ENCODE assay signal across 8 cellular contexts in the genomic region with DNA sequence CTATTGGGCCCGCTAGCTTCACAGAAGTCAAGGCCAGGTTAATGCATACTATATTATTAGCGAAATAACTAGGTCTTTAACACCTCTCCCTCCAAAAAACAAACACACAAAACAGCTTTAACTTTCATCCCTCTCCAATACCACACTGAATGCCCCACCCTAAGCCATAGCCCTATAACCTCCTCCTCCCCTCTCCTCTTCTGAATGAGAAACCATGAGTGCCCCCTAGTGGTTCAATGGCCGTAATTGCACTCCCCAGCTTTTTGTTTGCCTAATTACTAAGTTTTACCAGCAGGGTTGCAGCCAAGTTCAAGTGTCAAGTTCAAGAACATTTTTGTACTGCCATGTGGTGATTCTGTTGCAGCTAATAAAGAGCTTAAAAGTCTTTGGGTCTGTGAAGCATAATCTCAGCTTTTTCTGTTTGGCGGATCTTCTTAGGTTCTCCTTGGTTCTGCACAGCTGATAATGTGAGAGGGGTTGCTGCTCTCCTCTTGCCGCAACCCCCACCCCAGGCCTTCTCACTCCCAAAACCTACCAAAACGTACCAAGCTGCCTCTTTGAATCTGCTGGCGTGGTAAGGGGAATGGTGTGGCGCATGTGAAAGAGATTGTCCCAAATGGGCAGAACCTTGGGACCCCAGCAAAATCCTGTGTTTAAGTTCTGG. TPM values are rescaled to one million over a fixed set of nuclear protein-coding genes. Genes with fewer than 3 reads are reported as not detected.
DNase-seq lines count a peak whose midpoint lies in the region; ATAC-seq, FAIRE-seq and TF ChIP-seq lines count a peak whose summit lies in the region.

No MANE protein-coding gene starts in this region.

- no peaks in the 10 kb centered on the region for H3K79me1 ChIP-seq in trophoblast cell (ENCODE audit: low read length)

- intact Hi-C loops in upper lobe of right lung (cut with DNase I) = loop anchor here (5.0 kb wide), 1 partner anchor 395 kb away; a partner anchor contains a TSS

- in situ Hi-C loops in SK-MEL-5 (cut with HindIII; ENCODE audit: low pct_unique_long_range_greater_than_20kb, low sequenced_read_pairs) = loop anchor here (10.0 kb wide), 1 partner anchor 387 kb away; no protein-coding TSS in a partner anchor

- no peak for TF ChIP-seq POLR2A in H54 (IDR thresholded peaks at IDR 0.05; ENCODE audit: low read depth, low read length)

- H3K27ac ChIP-seq in trophoblast cell (ENCODE audit: low read depth, low read length) (no peak overlapping the region), upper lobe of right lung (no peak overlapping the region)

- H3K14ac ChIP-seq in trophoblast cell (ENCODE audit: low read length) = no peak overlapping the region

- no peak overlapping the region for H3K18ac ChIP-seq in trophoblast cell (ENCODE audit: low read length)

- no peak overlapping the region for H3K23ac ChIP-seq in trophoblast cell (ENCODE audit: low read length)

- H3K27me3 ChIP-seq in trophoblast cell (ENCODE audit: insufficient read depth, low read length) = no peaks in the 10 kb centered on the region
- H3K27me3 ChIP-seq in upper lobe of right lung = no peaks in the 10 kb centered on the region

- H3K9me3 ChIP-seq in trophoblast cell (ENCODE audit: insufficient read depth, low read depth, low read length) = no peaks in the 10 kb centered on the region
- H3K9me3 ChIP-seq in upper lobe of right lung = no peaks in the 10 kb centered on the region

- no peak overlapping the region for H3K4me3 ChIP-seq in trophoblast cell (ENCODE audit: low read depth, low read length)
- H3K4me3 ChIP-seq in upper lobe of right lung = no peak overlapping the region

- H4K12ac ChIP-seq in trophoblast cell (ENCODE audit: low read depth, low read length) = no peak overlapping the region

- peaks cover 0 to 3% of the 10 kb centered on the region in 2 experiments for H3K4me1 ChIP-seq in trophoblast cell (ENCODE audit: control insufficient read depth in 1 of 2, insufficient read depth in 2 of 2, low read length in 2 of 2)
- peaks cover 5% of the 10 kb centered on the region for H3K4me1 ChIP-seq in upper lobe of right lung

- H3K9ac ChIP-seq in trophoblast cell (ENCODE audit: low read length) = no peak overlapping the region

- H3K4ac ChIP-seq in trophoblast cell (ENCODE audit: low read depth, low read length) = no peak overlapping the region

- no peak overlapping the region for H4K8ac ChIP-seq in trophoblast cell (ENCODE audit: low read depth, low read length)

- no peak overlapping the region for H2AK5ac ChIP-seq in trophoblast cell (ENCODE audit: low read length)

- no peak overlapping the region for H2AFZ ChIP-seq in trophoblast cell (ENCODE audit: insufficient read depth, low read length, poor library complexity)

- no peaks in the 10 kb centered on the region for H3K79me2 ChIP-seq in trophoblast cell (ENCODE audit: control insufficient read depth, insufficient read depth, low read length, poor library complexity)

- peak; percentile 30 for DNase-seq in DMS53 treated with DMSO at 0.1 percent for 48 hours (lab: John Stamatoyannopoulos, UW; ENCODE audit: unreplicated experiment)
- peak; percentile 47 for DNase-seq in H54 (ENCODE audit: insufficient read length, low spot score)
- DNase-seq in MV-4-11 (lab: John Stamatoyannopoulos, UW) = peak; percentile 70
- peak; percentile 91 for DNase-seq in SK-MEL-5 (ENCODE audit: low read depth, low spot score)
- DNase-seq in activated gamma-delta T cell treated with anti-CD3 and anti-CD28 coated beads, Interleukin-2, amount 50 U/mL, for 16 hours (ENCODE audit: low read depth) = peak; percentile 43
- DNase-seq in germinal center (ENCODE audit: low spot score) = peak; percentile 79
- DNase-seq in trophoblast cell = peak; percentile 79 to 95
- no peak for DNase-seq in upper lobe of right lung

- WGBS in trophoblast cell (ENCODE audit: extremely low coverage, insufficient coverage, insufficient read length) = no CpG with 5 or more reads among the region's 8 CpGs

- TF ChIP-seq CTCF in upper lobe of right lung (IDR thresholded peaks at IDR 0.05) = peak; percentile 91

- peak; percentile 95 for ATAC-seq in upper lobe of right lung

- H2BK120ac ChIP-seq in trophoblast cell (ENCODE audit: insufficient read depth, low read length, poor library complexity) = no peak overlapping the region

- H2BK5ac ChIP-seq in trophoblast cell (ENCODE audit: low read depth, low read length, poor library complexity) = no peak overlapping the region

- H3K4me2 ChIP-seq in trophoblast cell (ENCODE audit: low read length) = no peak overlapping the region

- FAIRE-seq in H54 (lab: Jason Lieb, UNC) = peak; percentile 88

- H2BK12ac ChIP-seq in trophoblast cell (ENCODE audit: low read length) = no peak overlapping the region

- no peak overlapping the region for H4K91ac ChIP-seq in trophoblast cell (ENCODE audit: low read depth, low read length)

- H3K36me3 ChIP-seq in trophoblast cell (ENCODE audit: control insufficient read depth in 1 of 2, insufficient read depth in 2 of 2, low read length in 2 of 2) (no peaks in the 10 kb centered on the region), upper lobe of right lung (no peaks in the 10 kb centered on the region)

RNA-seq across cellular contexts. Expression of a gene that starts 57.9 kb away (rescaled TPM):
- total RNA-seq in SK-MEL-5 (2014; rRNA removed; shearing (Covaris generic)) = 232 and 237 TPM in 2 replicates
- 177 and 181 TPM in 2 replicates for polyA plus RNA-seq in SK-MEL-5 (2015; cell fraction: cytosol; rRNA removed)
- polyA plus RNA-seq in SK-MEL-5 (2015; cell fraction: nucleus; rRNA removed) = 159 and 174 TPM in 2 replicates
- polyA plus RNA-seq in trophoblast cell (2013) = 199 TPM in 2 replicates
- 33.1 TPM for total RNA-seq in upper lobe of right lung
